Comparison of ENCODE assay signal across 12 cellular contexts in the genomic region with DNA sequence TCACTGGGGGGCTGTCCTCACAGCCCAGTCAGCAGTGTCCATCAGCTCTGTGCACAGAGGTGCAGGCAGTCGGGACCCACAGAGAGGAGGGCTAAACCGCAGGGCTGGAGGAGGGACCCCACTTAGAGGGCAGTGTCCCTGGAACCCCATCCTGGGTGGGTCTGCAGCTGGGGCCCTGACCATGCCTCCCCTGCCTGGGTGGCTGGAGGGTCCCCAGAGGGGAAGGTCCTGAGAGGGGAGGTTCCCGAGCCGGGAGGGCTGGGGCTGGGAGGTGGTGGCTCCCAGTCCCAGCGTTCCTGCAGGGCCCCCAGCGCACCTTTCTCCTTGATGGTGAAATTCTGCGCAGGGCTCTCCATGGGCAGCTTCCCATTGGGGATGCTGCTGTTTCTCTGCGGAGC. TPM values are rescaled to one million over a fixed set of nuclear protein-coding genes. Genes with fewer than 3 reads are reported as not detected.
DNase-seq lines count a peak whose midpoint lies in the region; FAIRE-seq and TF ChIP-seq lines count a peak whose summit lies in the region.
"Had no signal": no experiment of that assay in that cellular context is flagged by ENCODE, and none has a peak within 500 bp of the region (broad histone marks: within the 10 kb centered on the region; RNA-seq: fewer than 3 reads in every experiment).

No MANE protein-coding gene starts in this region.

- H3K27me3 ChIP-seq in NT2/D1 (ENCODE audit: insufficient read depth, insufficient read length) (peaks cover 9% of the 10 kb centered on the region), esophagus squamous epithelium (peaks cover 0 to 58% (median 8%) of the 10 kb centered on the region in 4 donors), GM23248 (replicated peaks; ENCODE audit: insufficient read depth) (peaks cover 27% of the 10 kb centered on the region)
- H3K27me3 ChIP-seq: Peyer's patch had no signal

- H3K9me3 ChIP-seq in NT2/D1 (ENCODE audit: insufficient read depth, low read length) (no peaks in the 10 kb centered on the region), esophagus squamous epithelium (no peaks in the 10 kb centered on the region), GM23248 (ENCODE audit: low read depth) (no peaks in the 10 kb centered on the region)
- H3K9me3 ChIP-seq: Peyer's patch had no signal

- peak overlapping the region; percentile 68 for H3K4me3 Mint-ChIP-seq in Calu3 (ENCODE audit: low read depth, unreplicated experiment)
- H3K4me3 Mint-ChIP-seq: HFFc6 had no signal

- BruUV-seq in Calu3 (replicated peaks; lab: Mats Ljungman, UMichigan) = no TSS peak

- H3K27ac ChIP-seq in esophagus squamous epithelium (no peak overlapping the region), GM23248 (no peak overlapping the region)
- H3K27ac ChIP-seq: Peyer's patch had no signal

- intact Hi-C loops in Calu3 (cut with micrococcal nuclease; ENCODE audit: unreplicated experiment) = no loop called here
- intact Hi-C loops in esophagus squamous epithelium (cut with DNase I) = no loop called here
- intact Hi-C loops in posterior vena cava (cut with DNase I) = no loop called here

- peaks cover 30% of the 10 kb centered on the region for H3K36me3 ChIP-seq in NT2/D1 (ENCODE audit: insufficient read depth, insufficient read length, low read length)
- peaks cover 0 to 7% (median 0%) of the 10 kb centered on the region in 3 donors for H3K36me3 ChIP-seq in esophagus squamous epithelium
- H3K36me3 ChIP-seq in GM23248 (ENCODE audit: low read depth) = no peaks in the 10 kb centered on the region

- no peak overlapping the region for H2AFZ ChIP-seq in GM23248

- no peak for TF ChIP-seq CTCF in Calu3 (IDR thresholded peaks at IDR 0.05; ENCODE audit: unreplicated experiment)
- no peak for TF ChIP-seq CTCF in esophagus squamous epithelium (IDR thresholded peaks at IDR 0.05)

- H3F3A ChIP-seq in GM23248 (ENCODE audit: insufficient read depth) = no peaks in the 10 kb centered on the region

- CTCF ChIA-PET in Calu3 (lab: Charles Lee) = no interaction called here

- H3K9me2 ChIP-seq in GM23248 (ENCODE audit: insufficient read depth) = no peaks in the 10 kb centered on the region

- DNase-seq in Calu3 (no peak), NT2/D1 (ENCODE audit: low read depth, low spot score) (no peak), esophagus squamous epithelium (lab: John Stamatoyannopoulos, UW) (no peak), posterior vena cava (ENCODE audit: low spot score) (peak; percentile 74), H54 (ENCODE audit: insufficient read length, low spot score) (no peak), GM23248 (no peak), DMS 273 (lab: John Stamatoyannopoulos, UW; ENCODE audit: unreplicated experiment) (no peak)
- DNase-seq: cortex of kidney, HFFc6, mesenchymal stem cell, NCI-H1092 treated with DMSO at 0.1 percent for 48 hours had no signal

- no peaks in the 10 kb centered on the region for H3K4me1 Mint-ChIP-seq in Calu3 (ENCODE audit: low read depth, unreplicated experiment)

- H3K79me2 ChIP-seq in GM23248 (ENCODE audit: insufficient read depth) = peaks cover 9% of the 10 kb centered on the region; the same call in 1 of the 2 replicates

- H3K27me3 Mint-ChIP-seq in Calu3 (ENCODE audit: unreplicated experiment) = peaks cover 55% of the 10 kb centered on the region

- FAIRE-seq in H54 (lab: Jason Lieb, UNC) = no peak

- H3K36me3 Mint-ChIP-seq in Calu3 (ENCODE audit: insufficient read depth, unreplicated experiment) = peaks cover 46% of the 10 kb centered on the region

- no peaks in the 10 kb centered on the region for H4K20me1 ChIP-seq in GM23248 (ENCODE audit: insufficient read depth)

- H3K27ac Mint-ChIP-seq in Calu3 (ENCODE audit: unreplicated experiment) = no peak overlapping the region
- H3K27ac Mint-ChIP-seq: HFFc6 had no signal

- no peak overlapping the region for H3K4me2 ChIP-seq in GM23248 (ENCODE audit: unreplicated experiment)

- H3K4me1 ChIP-seq in NT2/D1 (ENCODE audit: insufficient read depth, insufficient read length) (peaks cover 9% of the 10 kb centered on the region), esophagus squamous epithelium (peaks cover 32 to 55% (median 35%) of the 10 kb centered on the region in 3 donors), GM23248 (ENCODE audit: insufficient read depth) (no peaks in the 10 kb centered on the region; the same call in 1 of the 2 replicates)

- H3K9me3 Mint-ChIP-seq in Calu3 (ENCODE audit: low read depth, unreplicated experiment) = no peaks in the 10 kb centered on the region
- H3K9me3 Mint-ChIP-seq: HFFc6 had no signal

- in situ Hi-C loops in GM23248 (cut with MboI) = no loop called here

- H3K9ac ChIP-seq in NT2/D1 (ENCODE audit: insufficient read length, low read depth) = peak overlapping the region; percentile 64
- H3K9ac ChIP-seq in GM23248 = no peak overlapping the region

- 21 to 60% methylated on average over 1 to 2 of the region's 8 CpGs for WGBS in esophagus squamous epithelium, 2 donors
- WGBS in GM23248 (ENCODE audit: low coverage in 1 of 2, low lambda C conversion rate in 2 of 2, missing lambda C conversion rate in 2 of 2), 2 experiments = 29 to 41% methylated on average over 3 to 8 of the region's 8 CpGs

- TF ChIP-seq POLR2A in esophagus squamous epithelium (IDR thresholded peaks at IDR 0.05) = no peak
- TF ChIP-seq POLR2A in H54 (IDR thresholded peaks at IDR 0.05; ENCODE audit: low read depth, low read length) = no peak

- H3K4me3 ChIP-seq in NT2/D1 (ENCODE audit: insufficient read length, low read depth) (no peak overlapping the region), esophagus squamous epithelium (peak overlapping the region; percentile 33 to 98 (median 74)), GM23248 (no peak overlapping the region)

RNA-seq across cellular contexts. Expression of gene EXOC3, which starts 32.7 kb away (rescaled TPM):
- 63.8 and 69.4 TPM in 2 replicates for total RNA-seq in Calu3 (2022)
- total RNA-seq in esophagus squamous epithelium = 10 to 100 TPM; 39.1 to 54.6 (median 42.8) TPM
- 10 to 100 TPM; 52.6 to 54.2 TPM for total RNA-seq in posterior vena cava
- 32.4 and 39.9 TPM in 2 replicates for total RNA-seq in GM23248 (2014; rRNA removed; shearing (Covaris generic))
- polyA plus RNA-seq in GM23248 (2016; fragmentation: Nextera tagmentation; extraction: Ambion mirVana) = 40.9 and 43.0 TPM in 2 replicates

RNA-seq across cellular contexts. Expression of gene SLC9A3, which starts 48.5 kb away (rescaled TPM):
- total RNA-seq in Calu3 (2022) (1.1 and 2.0 TPM in 2 replicates), esophagus squamous epithelium (1 to 10 TPM; 2.4 to 3.8 (median 3.5) TPM), posterior vena cava (under 1 TPM; 0.69 to 0.71 TPM)
- 1.7 and 2.8 TPM in 2 replicates for total RNA-seq in GM23248 (2014; rRNA removed; shearing (Covaris generic))
- 1.2 and 1.5 TPM in 2 replicates for polyA plus RNA-seq in GM23248 (2016; fragmentation: Nextera tagmentation; extraction: Ambion mirVana)

Comparison
In these comparisons a context has a peak if more than half of its experiments do, and no peak if none do; other contexts are left out.
1. H3K4me3 ChIP-seq: peak in esophagus squamous epithelium (4 of 4); none in NT2/D1 (single experiment) and GM23248 (single experiment).